Comparison of ENCODE assay signal across 8 cellular contexts in the genomic region with DNA sequence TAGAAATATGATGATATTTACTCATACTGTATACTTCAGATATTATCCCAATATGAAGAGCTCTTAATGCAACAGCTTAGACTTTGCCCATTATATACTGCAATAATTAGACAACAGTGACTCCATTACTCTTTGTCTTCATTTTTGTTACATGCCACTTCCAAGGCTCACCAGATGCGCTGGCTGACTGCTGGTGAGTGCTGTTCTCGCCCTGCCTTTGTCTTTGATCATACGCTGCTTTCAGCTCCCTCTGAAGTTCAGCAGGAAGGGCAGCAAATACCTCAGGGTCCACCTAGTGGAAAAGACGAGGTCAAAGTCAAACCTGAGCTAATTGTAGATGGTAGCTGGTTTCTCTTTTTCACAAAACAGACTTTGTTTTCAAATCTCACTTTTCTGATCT.
A peak's percentile ranks its signal among the peaks of the same experiment; 100 is the strongest.
DNase-seq lines count a peak whose midpoint lies in the region; ATAC-seq, FAIRE-seq and TF ChIP-seq lines count a peak whose summit lies in the region.
"Had no signal": no experiment of that assay in that cellular context is flagged by ENCODE, and none has a peak within 500 bp of the region (broad histone marks: within the 10 kb centered on the region; RNA-seq: fewer than 3 reads in every experiment).

No MANE protein-coding gene starts in this region.

- H3K9me3 Mint-ChIP-seq in naive thymus-derived CD4-positive, alpha-beta T cell: no peaks in the 10 kb centered on the region

- no peak for FAIRE-seq in GM19239 (lab: Jason Lieb, UNC)

- H3K9ac ChIP-seq in GM23248 (no peak overlapping the region), OCI-LY1 (ENCODE audit: low read length) (no peak overlapping the region), MM.1S (ENCODE audit: low read length) (no peak overlapping the region)

- no peaks in the 10 kb centered on the region for H3K27me3 ChIP-seq in GM23248 (replicated peaks; ENCODE audit: insufficient read depth)
- H3K27me3 ChIP-seq in OCI-LY1 (ENCODE audit: insufficient read depth, low read length): no peaks in the 10 kb centered on the region
- no peaks in the 10 kb centered on the region for H3K27me3 ChIP-seq in naive thymus-derived CD4-positive, alpha-beta T cell (ENCODE audit: control insufficient read depth in 2 of 2, insufficient read depth in 2 of 2, low read length in 2 of 2)
- H3K27me3 ChIP-seq in thyroid gland: no peaks in the 10 kb centered on the region
- H3K27me3 ChIP-seq in MM.1S (replicated peaks; ENCODE audit: insufficient read depth, low read length): no peaks in the 10 kb centered on the region

- CTCF ChIA-PET in naive thymus-derived CD4-positive, alpha-beta T cell (lab: Charles Lee): no interaction called here

- H2AFZ ChIP-seq in GM23248 (no peak overlapping the region), OCI-LY1 (ENCODE audit: low read length) (no peak overlapping the region), MM.1S (ENCODE audit: low read length) (no peak overlapping the region)

- H3K36me3 ChIP-seq in GM23248 (ENCODE audit: low read depth): peaks cover 78% of the 10 kb centered on the region
- peaks cover 94% of the 10 kb centered on the region for H3K36me3 ChIP-seq in OCI-LY1 (ENCODE audit: insufficient read depth, low read length)
- H3K36me3 ChIP-seq in naive thymus-derived CD4-positive, alpha-beta T cell (ENCODE audit: control insufficient read depth in 2 of 3, insufficient read depth in 3 of 3, low read length in 3 of 3): peaks cover 13 to 76% (median 15%) of the 10 kb centered on the region in 3 experiments
- peaks cover 32 to 67% of the 10 kb centered on the region in 2 donors for H3K36me3 ChIP-seq in thyroid gland
- H3K36me3 ChIP-seq in MM.1S (replicated peaks; ENCODE audit: insufficient read depth, low read length): peaks cover 13% of the 10 kb centered on the region; the same call in 1 of the 2 replicates

- POLR2A ChIA-PET in naive thymus-derived CD4-positive, alpha-beta T cell (lab: Charles Lee): interaction anchor here (0.7 kb wide), 1 partner anchor 155 kb away, joined by 3 read pairs; no protein-coding TSS in a partner anchor

- H3K27ac ChIP-seq in GM23248 (peak overlapping the region; percentile 51), OCI-LY1 (ENCODE audit: low read depth, low read length, poor library complexity, severe bottlenecking) (no peak overlapping the region), thyroid gland (no peak overlapping the region), MM.1S (ENCODE audit: low read length) (no peak overlapping the region)
- peak overlapping the region; percentile 46 for H3K27ac ChIP-seq in naive thymus-derived CD4-positive, alpha-beta T cell (ENCODE audit: low read depth, low read length)

- no peak for TF ChIP-seq POLR2A in thyroid gland (IDR thresholded peaks at IDR 0.05)

- TF ChIP-seq CTCF in OCI-LY1 (IDR thresholded peaks at IDR 0.05; ENCODE audit: low read length) (peak; percentile 18; the same call in 1 of the 2 replicates), fibroblast of the aortic adventitia (IDR thresholded peaks at IDR 0.05; ENCODE audit: insufficient read depth, low read length) (peak; percentile 4), thyroid gland (IDR thresholded peaks at IDR 0.05) (no peak), MM.1S (IDR thresholded peaks at IDR 0.05; ENCODE audit: low read length) (no peak)

- peak; percentile 36 for DNase-seq in GM23248
- no peak for DNase-seq in fibroblast of the aortic adventitia (ENCODE audit: low read depth)
- no peak for DNase-seq in naive thymus-derived CD4-positive, alpha-beta T cell
- no peak for DNase-seq in thyroid gland
- no peak for DNase-seq in GM19239 (ENCODE audit: insufficient read length, low spot score)
- no peak for DNase-seq in MM.1S
- DNase-seq: activated effector memory CD4-positive, alpha-beta T cell treated with Interleukin-2 at 50 U/mL for 16 hours had no signal

- peak overlapping the region; percentile 17 for H3K4me2 ChIP-seq in GM23248 (ENCODE audit: unreplicated experiment)
- H3K4me2 ChIP-seq in OCI-LY1 (ENCODE audit: low read length): no peak overlapping the region
- no peak overlapping the region for H3K4me2 ChIP-seq in MM.1S (ENCODE audit: low read depth, low read length)

- H3K4me3 Mint-ChIP-seq in naive thymus-derived CD4-positive, alpha-beta T cell: no peak overlapping the region

- in situ Hi-C loops in GM23248 (cut with MboI): no loop called here

- H3K4me1 ChIP-seq in GM23248 (ENCODE audit: insufficient read depth) (peaks cover 14% of the 10 kb centered on the region), OCI-LY1 (ENCODE audit: insufficient read depth, low read length, severe bottlenecking) (no peaks in the 10 kb centered on the region), thyroid gland (no peaks in the 10 kb centered on the region), MM.1S (ENCODE audit: low read length) (no peaks in the 10 kb centered on the region)
- H3K4me1 ChIP-seq in naive thymus-derived CD4-positive, alpha-beta T cell (ENCODE audit: control insufficient read depth in 2 of 2, insufficient read depth in 2 of 2, low read length in 2 of 2): no peaks in the 10 kb centered on the region

- H3K79me2 ChIP-seq in GM23248 (ENCODE audit: insufficient read depth) (no peaks in the 10 kb centered on the region), OCI-LY1 (ENCODE audit: insufficient read depth, low read length) (no peaks in the 10 kb centered on the region), MM.1S (ENCODE audit: low read length) (no peaks in the 10 kb centered on the region)

- intact Hi-C loops in naive thymus-derived CD4-positive, alpha-beta T cell (cut with micrococcal nuclease): loop anchor here in 1 of 2 donors (1.0 kb wide), 1 partner anchor 87 kb away; the partner anchor contains the start of gene REV1
- intact Hi-C loops in thyroid gland (cut with DNase I): no loop called here

- WGBS in GM23248 (ENCODE audit: low coverage in 1 of 2, low lambda C conversion rate in 2 of 2, missing lambda C conversion rate in 2 of 2), 2 experiments: 62 to 65% methylated on average over 4 of the region's 4 CpGs
- WGBS in thyroid gland, 2 donors: 78 to 87% methylated on average over 4 of the region's 4 CpGs

- H3K9me2 ChIP-seq in GM23248 (ENCODE audit: insufficient read depth): no peaks in the 10 kb centered on the region
- H3K9me2 ChIP-seq in OCI-LY1 (ENCODE audit: low read depth, low read length): no peaks in the 10 kb centered on the region
- no peaks in the 10 kb centered on the region for H3K9me2 ChIP-seq in MM.1S (replicated peaks; ENCODE audit: insufficient read depth, low read length)

- H3K9me3 ChIP-seq in GM23248 (ENCODE audit: low read depth): no peaks in the 10 kb centered on the region
- no peaks in the 10 kb centered on the region for H3K9me3 ChIP-seq in OCI-LY1 (ENCODE audit: low read length)
- no peaks in the 10 kb centered on the region for H3K9me3 ChIP-seq in naive thymus-derived CD4-positive, alpha-beta T cell (ENCODE audit: control insufficient read depth in 2 of 3, low read length in 3 of 3)
- no peaks in the 10 kb centered on the region for H3K9me3 ChIP-seq in thyroid gland
- no peaks in the 10 kb centered on the region for H3K9me3 ChIP-seq in MM.1S (replicated peaks; ENCODE audit: insufficient read depth, low read length)

- peak overlapping the region; percentile 13 to 84 (median 78) for H3K27ac Mint-ChIP-seq in naive thymus-derived CD4-positive, alpha-beta T cell

- peaks cover 4 to 20% (median 9%) of the 10 kb centered on the region in 7 donors for H3K4me1 Mint-ChIP-seq in naive thymus-derived CD4-positive, alpha-beta T cell

- no peaks in the 10 kb centered on the region for H4K20me1 ChIP-seq in GM23248 (ENCODE audit: insufficient read depth)
- no peaks in the 10 kb centered on the region for H4K20me1 ChIP-seq in OCI-LY1 (ENCODE audit: insufficient read depth, low read length)
- no peaks in the 10 kb centered on the region for H4K20me1 ChIP-seq in MM.1S (ENCODE audit: insufficient read depth, low read length)

- H3K27me3 Mint-ChIP-seq in naive thymus-derived CD4-positive, alpha-beta T cell: no peaks in the 10 kb centered on the region

- H3K4me3 ChIP-seq in GM23248 (no peak overlapping the region), OCI-LY1 (ENCODE audit: low read depth, low read length, poor library complexity, severe bottlenecking) (no peak overlapping the region), fibroblast of the aortic adventitia (ENCODE audit: low read depth, low read length) (no peak overlapping the region), thyroid gland (replicated peaks in 1 of 3) (no peak overlapping the region), MM.1S (ENCODE audit: low read length) (no peak overlapping the region)
- H3K4me3 ChIP-seq in naive thymus-derived CD4-positive, alpha-beta T cell (ENCODE audit: low read length): no peak overlapping the region

- H3F3A ChIP-seq in GM23248 (ENCODE audit: insufficient read depth): peaks cover 58% of the 10 kb centered on the region
- no peaks in the 10 kb centered on the region for H3F3A ChIP-seq in OCI-LY1 (ENCODE audit: insufficient read depth, low read length)
- H3F3A ChIP-seq in MM.1S (ENCODE audit: insufficient read depth, low read length): no peaks in the 10 kb centered on the region

- no peak for ATAC-seq in naive thymus-derived CD4-positive, alpha-beta T cell

- peaks cover under 1 to 45% (median 16%) of the 10 kb centered on the region in 5 donors for H3K36me3 Mint-ChIP-seq in naive thymus-derived CD4-positive, alpha-beta T cell

Comparison
In these comparisons a context has a peak if more than half of its experiments do, and no peak if none do; other contexts are left out.
1. H3K27ac ChIP-seq: peak in GM23248 (single experiment) and naive thymus-derived CD4-positive, alpha-beta T cell (single experiment); none in OCI-LY1 (single experiment), thyroid gland (0 of 3) and MM.1S (single experiment).
2. CTCF ChIP-seq: peak in OCI-LY1 (single experiment) and fibroblast of the aortic adventitia (single experiment); none in thyroid gland (0 of 6) and MM.1S (single experiment).